8 cellular contexts compared by ENCODE assay signal in the genomic region with DNA sequence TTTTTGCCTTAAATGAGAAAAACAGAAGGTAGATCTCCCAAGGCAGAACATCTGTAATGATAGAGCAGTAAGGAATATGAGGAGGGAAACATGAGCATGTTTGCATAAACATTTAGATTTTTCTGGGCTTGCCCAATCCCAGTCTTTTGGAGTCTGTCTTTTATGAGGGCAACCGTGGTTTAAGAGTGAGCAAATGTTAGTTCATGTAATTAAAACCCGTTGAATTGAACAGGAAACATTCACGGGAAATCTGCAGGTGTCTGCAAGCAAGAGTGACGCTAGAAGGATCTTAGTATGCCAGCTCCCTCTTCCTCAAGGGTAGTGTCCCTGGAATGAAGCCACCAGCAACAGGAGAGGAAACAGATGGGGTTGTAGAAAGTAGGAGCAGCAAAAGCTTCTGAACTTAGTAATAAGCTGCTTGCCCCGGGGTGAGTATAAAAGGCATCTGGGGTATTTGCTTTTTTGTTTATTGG.
DNase-seq lines count a peak whose midpoint lies in the region; ATAC-seq and TF ChIP-seq lines count a peak whose summit lies in the region.

No MANE protein-coding gene starts in this region.

- H3K27me3 ChIP-seq in BLaER1 (no peaks in the 10 kb centered on the region), gastrocnemius medialis (no peaks in the 10 kb centered on the region)

- H3K27me3 Mint-ChIP-seq in glutamatergic neuron (ENCODE audit: unreplicated experiment): peaks cover 4% of the 10 kb centered on the region

- H3K4me1 Mint-ChIP-seq in glutamatergic neuron (ENCODE audit: low read depth, unreplicated experiment): peaks cover 7% of the 10 kb centered on the region

- H3K36me3 Mint-ChIP-seq in glutamatergic neuron (ENCODE audit: unreplicated experiment): peaks cover 5% of the 10 kb centered on the region

- H3K9me3 ChIP-seq in BLaER1: no peaks in the 10 kb centered on the region
- H3K9me3 ChIP-seq in SK-N-MC (ENCODE audit: low read depth, low read length): no peaks in the 10 kb centered on the region
- no peaks in the 10 kb centered on the region for H3K9me3 ChIP-seq in gastrocnemius medialis

- H3K4me3 ChIP-seq in BLaER1: no peak overlapping the region
- peak overlapping the region; percentile 62 for H3K4me3 ChIP-seq in SK-N-MC
- no peak overlapping the region for H3K4me3 ChIP-seq in fibroblast of mammary gland (ENCODE audit: control insufficient read depth, low read depth, low read length)
- peak overlapping the region in 3 of 4 donors; percentile 5 to 7 (median 6) for H3K4me3 ChIP-seq in gastrocnemius medialis

- TF ChIP-seq POLR2A in gastrocnemius medialis (IDR thresholded peaks at IDR 0.05): no peak

- no peak overlapping the region for H3K4me3 Mint-ChIP-seq in glutamatergic neuron (ENCODE audit: unreplicated experiment)

- peak; percentile 43 for DNase-seq in HS-27A (ENCODE audit: low read depth)
- peak; percentile 74 for DNase-seq in SK-N-MC (ENCODE audit: low read depth, low spot score)
- DNase-seq in fibroblast of mammary gland (ENCODE audit: low read depth): peak; percentile 83
- peak; percentile 36 to 53 for DNase-seq in gastrocnemius medialis
- DNase-seq in D341Med (ENCODE audit: low spot score): no peak
- no peak for DNase-seq in glutamatergic neuron

- peak; percentile 72 to 76 for ATAC-seq in gastrocnemius medialis
- no peak for ATAC-seq in GM18873 (IDR thresholded peaks at IDR 0.05; ENCODE audit: low FRiP score, unreplicated experiment)

- H3K36me3 ChIP-seq in BLaER1 (no peaks in the 10 kb centered on the region), SK-N-MC (ENCODE audit: insufficient read depth, low read length) (no peaks in the 10 kb centered on the region), gastrocnemius medialis (no peaks in the 10 kb centered on the region)

- H3K4me2 ChIP-seq in BLaER1: peak overlapping the region; percentile 75

- in situ Hi-C loops in gastrocnemius medialis (cut with MboI; ENCODE audit: low sequenced_read_pairs in 4 of 4): no loop called here

- TF ChIP-seq CTCF in fibroblast of mammary gland (conservative IDR thresholded peaks at IDR 0.05; ENCODE audit: control insufficient read depth, insufficient read depth, low read depth, low read length) (no peak), gastrocnemius medialis (IDR thresholded peaks at IDR 0.05 in 4 of 5, conservative IDR thresholded peaks at IDR 0.05 in 1 of 5) (no peak), glutamatergic neuron (IDR thresholded peaks at IDR 0.05; ENCODE audit: partially characterized antibody, unreplicated experiment) (no peak)

- H3K9me3 Mint-ChIP-seq in glutamatergic neuron (ENCODE audit: unreplicated experiment): peaks cover 2% of the 10 kb centered on the region

- H3K4me1 ChIP-seq in BLaER1 (peaks cover 37% of the 10 kb centered on the region), gastrocnemius medialis (peaks cover 29 to 30% of the 10 kb centered on the region in 2 donors)

- H3K9ac ChIP-seq in BLaER1: no peak overlapping the region
- no peak overlapping the region for H3K9ac ChIP-seq in SK-N-MC (ENCODE audit: insufficient read length)

- no peaks in the 10 kb centered on the region for H4K20me1 ChIP-seq in BLaER1

- H3K27ac Mint-ChIP-seq in glutamatergic neuron (ENCODE audit: unreplicated experiment): no peak overlapping the region

- H3K27ac ChIP-seq in BLaER1 (no peak overlapping the region), SK-N-MC (peak overlapping the region; percentile 88), gastrocnemius medialis (peak overlapping the region; percentile 52 to 67 (median 59))

- intact Hi-C loops in gastrocnemius medialis (cut with DNase I; ENCODE audit: low total_unique reads): no loop called here

Comparison
In these comparisons a context has a peak if more than half of its experiments do, and no peak if none do; other contexts are left out.
1. H3K4me3 ChIP-seq: peak in SK-N-MC (single experiment) and gastrocnemius medialis (3 of 4); none in BLaER1 (single experiment) and fibroblast of mammary gland (single experiment).
2. DNase-seq: peak in HS-27A (single experiment), SK-N-MC (single experiment), fibroblast of mammary gland (single experiment) and gastrocnemius medialis (2 of 2); none in D341Med (single experiment) and glutamatergic neuron (single experiment).